Comparison of ENCODE assay signal across 25 cellular contexts in genomic region chr5:85000671-85001070, GRCh38.
DNase-seq lines count a peak whose midpoint lies in the region; ATAC-seq and TF ChIP-seq lines count a peak whose summit lies in the region.
"Had no signal": no experiment of that assay in that cellular context is flagged by ENCODE, and none has a peak within 500 bp of the region (broad histone marks: within the 10 kb centered on the region; RNA-seq: fewer than 3 reads in every experiment).

No MANE protein-coding gene starts in this region.

- no peak overlapping the region for H3K27ac Mint-ChIP-seq in activated naive CD4-positive, alpha-beta T cell treated with anti-CD3 and anti-CD28 coated beads for 36 hours
- H3K27ac Mint-ChIP-seq: effector memory CD8-positive, alpha-beta T cell had no signal

- H3K4me1 ChIP-seq in colonic mucosa = no peaks in the 10 kb centered on the region
- H3K4me1 ChIP-seq: lower lobe of right lung, upper lobe of left lung had no signal

- no peaks in the 10 kb centered on the region for H3K9me3 ChIP-seq in colonic mucosa
- H3K9me3 ChIP-seq: lower lobe of right lung, upper lobe of left lung had no signal

- CTCF ChIA-PET in activated naive CD4-positive, alpha-beta T cell treated with anti-CD3 and anti-CD28 coated beads for 36 hours (lab: Charles Lee) = no interaction called here

- DNase-seq in DMS53 (lab: John Stamatoyannopoulos, UW) (peak; percentile 52), M059J (ENCODE audit: low read depth) (peak; percentile 42), brain microvascular endothelial cell (peak; percentile 6), kidney glomerular epithelial cell (lab: John Stamatoyannopoulos, UW) (peak; percentile 5), colonic mucosa (no peak), activated gamma-delta T cell treated with Interleukin-2 at 50 U/mL for 16 hours (no peak)
- no peak for DNase-seq in activated naive CD4-positive, alpha-beta T cell treated with anti-CD3 and anti-CD28 coated beads for 36 hours
- DNase-seq: activated CD4-positive, alpha-beta T cell treated with anti-CD3 and anti-CD28 coated beads, Interleukin-2, amount 50 U/mL, for 48 hours; activated effector memory CD4-positive, alpha-beta T cell treated with Interleukin-2 at 50 U/mL for 16 hours; amygdala; DMS 273 treated with DMSO at 0.1 percent for 48 hours; effector memory CD8-positive, alpha-beta T cell; GM23248; KBM-7; lower lobe of right lung; MV-4-11; NCI-H1694 treated with DMSO at 0.1 percent for 48 hours; NCI-H774; stimulated activated CD4-positive, alpha-beta T cell treated with anti-CD3 and anti-CD28 coated beads, Interleukin-12 subunit alpha, Interleukin-12 subunit beta, amount 100 ng/mL, for 4 hours; upper lobe of left lung had no signal

- H3K27me3 ChIP-seq in brain microvascular endothelial cell (replicated peaks) = no peaks in the 10 kb centered on the region
- H3K27me3 ChIP-seq in colonic mucosa = no peaks in the 10 kb centered on the region
- H3K27me3 ChIP-seq: hepatocyte, upper lobe of left lung had no signal

- in situ Hi-C loops in brain microvascular endothelial cell (cut with HindIII; ENCODE audit: low pct_ligation_motif_present, low sequenced_read_pairs) = no loop called here

- no peaks in the 10 kb centered on the region for H3K4me1 Mint-ChIP-seq in activated naive CD4-positive, alpha-beta T cell treated with anti-CD3 and anti-CD28 coated beads for 36 hours (ENCODE audit: low read depth)
- H3K4me1 Mint-ChIP-seq: CD14-positive monocyte had no signal

- H3K4me3 ChIP-seq in brain microvascular endothelial cell (ENCODE audit: low read depth, low read length) (no peak overlapping the region), colonic mucosa (no peak overlapping the region)
- H3K4me3 ChIP-seq: GM12878, GM23248, hepatocyte, lower lobe of right lung, upper lobe of left lung had no signal

- no peaks in the 10 kb centered on the region for H3K27me3 Mint-ChIP-seq in activated naive CD4-positive, alpha-beta T cell treated with anti-CD3 and anti-CD28 coated beads for 36 hours (ENCODE audit: low read depth)
- H3K27me3 Mint-ChIP-seq: effector memory CD8-positive, alpha-beta T cell had no signal

- peaks cover 5% of the 10 kb centered on the region for H3K9me3 Mint-ChIP-seq in activated naive CD4-positive, alpha-beta T cell treated with anti-CD3 and anti-CD28 coated beads for 36 hours

- TF ChIP-seq CTCF in brain microvascular endothelial cell (IDR thresholded peaks at IDR 0.05; ENCODE audit: low read depth, low read length, missing control alignments) = no peak
- TF ChIP-seq CTCF in colonic mucosa (IDR thresholded peaks at IDR 0.05) = no peak

- intact Hi-C loops in activated naive CD4-positive, alpha-beta T cell treated with anti-CD3 and anti-CD28 coated beads for 36 hours (cut with micrococcal nuclease) = no loop called here
- intact Hi-C loops in colonic mucosa (cut with DNase I) = no loop called here

- no peak overlapping the region for H3K9ac ChIP-seq in colonic mucosa (ENCODE audit: low read depth in 2 of 2, low read length in 2 of 2)
- H3K9ac ChIP-seq: GM23248 had no signal

- no peaks in the 10 kb centered on the region for H3K36me3 Mint-ChIP-seq in activated naive CD4-positive, alpha-beta T cell treated with anti-CD3 and anti-CD28 coated beads for 36 hours (ENCODE audit: low read depth)
- H3K36me3 Mint-ChIP-seq: CD14-positive monocyte had no signal

- H3K4me3 Mint-ChIP-seq in activated naive CD4-positive, alpha-beta T cell treated with anti-CD3 and anti-CD28 coated beads for 36 hours = no peak overlapping the region
- H3K4me3 Mint-ChIP-seq: CD14-positive monocyte; effector memory CD8-positive, alpha-beta T cell had no signal

- H3K27ac ChIP-seq in brain microvascular endothelial cell (no peak overlapping the region), colonic mucosa (no peak overlapping the region)
- H3K27ac ChIP-seq: GM23248, hepatocyte, HL-60, lower lobe of right lung, upper lobe of left lung had no signal

- no peaks in the 10 kb centered on the region for H3K36me3 ChIP-seq in brain microvascular endothelial cell (replicated peaks)
- no peaks in the 10 kb centered on the region for H3K36me3 ChIP-seq in colonic mucosa
- H3K36me3 ChIP-seq: lower lobe of right lung, upper lobe of left lung had no signal

- no peak for ATAC-seq in GM18867 (IDR thresholded peaks at IDR 0.05; ENCODE audit: unreplicated experiment)
- ATAC-seq: effector memory CD8-positive, alpha-beta T cell; GM12878; lower lobe of right lung had no signal

Comparison
In these comparisons a context has a peak if more than half of its experiments do, and no peak if none do; other contexts are left out.
1. DNase-seq: peak in DMS53 (single experiment), M059J (single experiment), brain microvascular endothelial cell (single experiment) and kidney glomerular epithelial cell (single experiment); none in activated naive CD4-positive, alpha-beta T cell treated with anti-CD3 and anti-CD28 coated beads for 36 hours (single experiment), colonic mucosa (single experiment) and activated gamma-delta T cell treated with Interleukin-2 at 50 U/mL for 16 hours (single experiment).